11 cellular contexts compared by ENCODE assay signal in genomic region chr10:103273026-103273425, GRCh38. TPM values are rescaled to one million over a fixed set of nuclear protein-coding genes. Genes with fewer than 3 reads are reported as not detected.
DNase-seq lines count a peak whose midpoint lies in the region; ATAC-seq, FAIRE-seq and TF ChIP-seq lines count a peak whose summit lies in the region.
"Had no signal": no experiment of that assay in that cellular context is flagged by ENCODE, and none has a peak within 500 bp of the region (broad histone marks: within the 10 kb centered on the region; RNA-seq: fewer than 3 reads in every experiment).

No MANE protein-coding gene starts in this region.

- 31 to 39% methylated on average over 4 of the region's 4 CpGs for WGBS in testis, 2 donors

- intact Hi-C loops in testis (cut with DNase I; ENCODE audit: low total_unique reads) (no loop called here), natural killer cell (cut with micrococcal nuclease) (no loop called here)
- intact Hi-C loops in activated naive CD4-positive, alpha-beta T cell treated with anti-CD3 and anti-CD28 coated beads for 36 hours (cut with micrococcal nuclease) = no loop called here

- no peaks in the 10 kb centered on the region for H3K9me3 ChIP-seq in testis
- H3K9me3 ChIP-seq: lower lobe of right lung had no signal

- peak; percentile 100 for DNase-seq in GM04503 (ENCODE audit: low read depth)
- DNase-seq in RCC 7860 (ENCODE audit: low spot score) = peak; percentile 97
- DNase-seq in pulmonary artery endothelial cell (ENCODE audit: low read depth, low spot score) = peak; percentile 36
- no peak for DNase-seq in testis
- no peak for DNase-seq in natural killer cell
- no peak for DNase-seq in activated naive CD4-positive, alpha-beta T cell treated with anti-CD3 and anti-CD28 coated beads for 36 hours
- DNase-seq: activated CD4-positive, CD25-positive, alpha-beta regulatory T cell; caudate nucleus; lower lobe of right lung had no signal

- H3K27me3 ChIP-seq in testis = no peaks in the 10 kb centered on the region

- peak; percentile 97 for FAIRE-seq in RCC 7860 (lab: Jason Lieb, UNC)

- TF ChIP-seq CTCF in testis (IDR thresholded peaks at IDR 0.05) (no peak), natural killer cell (IDR thresholded peaks at IDR 0.05) (no peak)

- H3K36me3 Mint-ChIP-seq in natural killer cell = no peaks in the 10 kb centered on the region
- no peaks in the 10 kb centered on the region for H3K36me3 Mint-ChIP-seq in activated naive CD4-positive, alpha-beta T cell treated with anti-CD3 and anti-CD28 coated beads for 36 hours (ENCODE audit: low read depth)

- no peak overlapping the region for H3K27ac Mint-ChIP-seq in natural killer cell
- H3K27ac Mint-ChIP-seq in activated naive CD4-positive, alpha-beta T cell treated with anti-CD3 and anti-CD28 coated beads for 36 hours = no peak overlapping the region

- H3K27ac ChIP-seq in testis = no peak overlapping the region
- H3K27ac ChIP-seq: lower lobe of right lung had no signal

- H3K4me3 ChIP-seq in testis = no peak overlapping the region
- H3K4me3 ChIP-seq: lower lobe of right lung had no signal

- peaks cover 0 to 5% of the 10 kb centered on the region in 2 donors for H3K4me1 Mint-ChIP-seq in natural killer cell
- H3K4me1 Mint-ChIP-seq in activated naive CD4-positive, alpha-beta T cell treated with anti-CD3 and anti-CD28 coated beads for 36 hours (ENCODE audit: low read depth) = peaks cover 5% of the 10 kb centered on the region

- ATAC-seq in esophagus mucosa (peak; percentile 63), GM19395 (IDR thresholded peaks at IDR 0.05; ENCODE audit: unreplicated experiment) (no peak), natural killer cell (no peak)
- ATAC-seq: lower lobe of right lung had no signal

- no peak for TF ChIP-seq POLR2A in testis (IDR thresholded peaks at IDR 0.05)

- CTCF ChIA-PET in activated naive CD4-positive, alpha-beta T cell treated with anti-CD3 and anti-CD28 coated beads for 36 hours (lab: Charles Lee) = no interaction called here

- H3K4me3 Mint-ChIP-seq in natural killer cell = no peak overlapping the region
- H3K4me3 Mint-ChIP-seq in activated naive CD4-positive, alpha-beta T cell treated with anti-CD3 and anti-CD28 coated beads for 36 hours = no peak overlapping the region

- H3K36me3 ChIP-seq in testis (ENCODE audit: low read depth, missing control alignments) = no peaks in the 10 kb centered on the region
- H3K36me3 ChIP-seq: lower lobe of right lung had no signal

- H3K9me3 Mint-ChIP-seq in natural killer cell = no peaks in the 10 kb centered on the region
- no peaks in the 10 kb centered on the region for H3K9me3 Mint-ChIP-seq in activated naive CD4-positive, alpha-beta T cell treated with anti-CD3 and anti-CD28 coated beads for 36 hours

- no peaks in the 10 kb centered on the region for H3K4me1 ChIP-seq in testis

- peaks cover 27 to 34% of the 10 kb centered on the region in 2 donors for H3K27me3 Mint-ChIP-seq in natural killer cell (ENCODE audit: low read depth in 2 of 2)
- peaks cover 25% of the 10 kb centered on the region for H3K27me3 Mint-ChIP-seq in activated naive CD4-positive, alpha-beta T cell treated with anti-CD3 and anti-CD28 coated beads for 36 hours (ENCODE audit: low read depth)

RNA-seq across cellular contexts. Expression of gene INA, which starts 3.9 kb away (rescaled TPM):
- 1.4 TPM for total RNA-seq in esophagus mucosa
- total RNA-seq in pulmonary artery endothelial cell = 0.13 and 0.18 TPM in 2 replicates
- 1 to 10 TPM; 4.3 to 5.2 TPM for total RNA-seq in testis
- polyA plus RNA-seq in testis (ENCODE audit: insufficient read depth, low read depth, low replicate concordance) = 7.7 TPM
- total RNA-seq in natural killer cell = not detected
- total RNA-seq in activated naive CD4-positive, alpha-beta T cell treated with anti-CD3 and anti-CD28 coated beads for 36 hours = under 1 TPM; 0.10 TPM
- total RNA-seq: lower lobe of right lung had no signal

RNA-seq across cellular contexts. Expression of gene RPEL1, which starts 27.3 kb away (rescaled TPM):
- total RNA-seq in esophagus mucosa (not detected), pulmonary artery endothelial cell (0.07 and 0.13 TPM in 2 replicates), testis (not detected), natural killer cell (not detected)
- not detected for polyA plus RNA-seq in testis (ENCODE audit: insufficient read depth, low read depth, low replicate concordance)
- under 1 TPM in 1 of 2 experiments, not detected in 1; 0.17 TPM for total RNA-seq in activated naive CD4-positive, alpha-beta T cell treated with anti-CD3 and anti-CD28 coated beads for 36 hours

Comparison
In these comparisons a context has a peak if more than half of its experiments do, and no peak if none do; other contexts are left out.
1. DNase-seq: peak in GM04503 (single experiment), RCC 7860 (single experiment) and pulmonary artery endothelial cell (single experiment); none in testis (single experiment), natural killer cell (single experiment) and activated naive CD4-positive, alpha-beta T cell treated with anti-CD3 and anti-CD28 coated beads for 36 hours (single experiment).